23 cellular contexts compared by ENCODE assay signal in the genomic region with DNA sequence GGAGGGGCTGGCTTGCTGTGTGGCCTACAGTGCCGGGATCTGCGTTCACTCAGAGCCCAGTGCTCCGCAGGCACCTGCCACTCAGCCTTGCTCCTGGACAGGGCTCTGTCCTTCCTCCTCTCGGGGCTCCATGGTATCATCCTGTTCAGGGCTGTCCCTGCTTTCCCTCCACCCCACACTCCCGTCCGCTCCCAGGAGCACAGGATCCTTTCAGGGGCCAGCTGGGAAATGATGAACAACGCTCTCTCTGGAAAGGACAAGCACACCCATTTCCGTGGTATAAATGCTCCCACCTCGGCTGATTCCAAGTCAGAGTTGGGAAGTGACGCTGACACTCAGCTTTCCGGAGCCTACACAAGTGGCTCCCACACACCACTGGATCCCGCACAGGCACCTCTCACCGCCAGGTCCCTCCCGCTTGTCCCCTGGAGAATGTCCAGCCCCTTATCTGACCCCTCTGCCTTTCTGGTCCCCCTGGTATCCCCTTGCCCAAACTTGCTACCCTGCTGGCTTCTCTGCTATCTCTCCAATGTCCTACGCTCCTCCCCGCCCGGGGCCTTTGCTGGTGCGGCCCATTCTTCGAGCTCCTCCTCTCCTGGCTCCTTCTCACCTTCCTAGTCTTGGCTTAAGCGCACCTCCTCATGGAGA. TPM values are rescaled to one million over a fixed set of nuclear protein-coding genes. Genes with fewer than 3 reads are reported as not detected.
DNase-seq lines count a peak whose midpoint lies in the region; ATAC-seq and TF ChIP-seq lines count a peak whose summit lies in the region.
"Had no signal": no experiment of that assay in that cellular context is flagged by ENCODE, and none has a peak within 500 bp of the region (broad histone marks: within the 10 kb centered on the region; RNA-seq: fewer than 3 reads in every experiment).

No MANE protein-coding gene starts in this region.

- peak overlapping the region; percentile 70 to 77 (median 74) for H3K27ac ChIP-seq in upper lobe of left lung
- H3K27ac ChIP-seq: 22Rv1; BLaER1 treated with 17β-estradiol and CSF1 and Interleukin-3, amounts not matched to agents 10 nM and 100 nM; SJCRH30; tibial nerve had no signal

- H3K4me3 Mint-ChIP-seq in neural crest cell, result no peak overlapping the region
- H3K4me3 Mint-ChIP-seq: activated CD8-positive, alpha-beta T cell treated with anti-CD3 and anti-CD28 coated beads, Interleukin-2, amount 10 ng/mL, durations not matched to agents 7 days and 5 days; activated naive CD4-positive, alpha-beta T cell treated with anti-CD3 and anti-CD28 coated beads for 36 hours; central memory CD8-positive, alpha-beta T cell; naive thymus-derived CD8-positive, alpha-beta T cell had no signal

- H3K4me1 ChIP-seq in upper lobe of left lung, result peaks cover 12 to 39% (median 25%) of the 10 kb centered on the region in 4 donors
- H3K4me1 ChIP-seq: BLaER1 treated with 17β-estradiol and CSF1 and Interleukin-3, amounts not matched to agents 10 nM and 100 nM had no signal

- peak in 3 of 4 donors; percentile 85 to 93 (median 89) for TF ChIP-seq EP300 in upper lobe of left lung (IDR thresholded peaks at IDR 0.05)

- DNase-seq in NCI-H2029 treated with DMSO at 0.1 percent for 48 hours (lab: John Stamatoyannopoulos, UW) (peak; percentile 19), NCI-H2029 (lab: John Stamatoyannopoulos, UW) (no peak), left cardiac atrium (peak; percentile 68), neural crest cell (ENCODE audit: low read depth, low spot score) (no peak), upper lobe of left lung (peak in 1 of 2 donors; percentile 31), DMS114 treated with DMSO at 0.1 percent for 48 hours (lab: John Stamatoyannopoulos, UW; ENCODE audit: unreplicated experiment) (no peak), superior temporal gyrus (ENCODE audit: extremely low spot score) (no peak), cortex of kidney (lab: John Stamatoyannopoulos, UW) (no peak)
- DNase-seq: activated CD4-positive, alpha-beta T cell treated with anti-CD3 and anti-CD28 coated beads for 4 hours; activated CD8-positive, alpha-beta T cell treated with anti-CD3 and anti-CD28 coated beads, Interleukin-2, amount 10 ng/mL, durations not matched to agents 7 days and 5 days; activated naive CD4-positive, alpha-beta T cell treated with anti-CD3 and anti-CD28 coated beads for 36 hours; NCI-H1048; retina; stimulated activated CD8-positive, alpha-beta memory T cell treated with anti-CD3 and anti-CD28 coated beads, Interleukin-4, amount 100 ng/mL, for 48 hours; SW 1271 had no signal

- no peaks in the 10 kb centered on the region for H3K4me1 Mint-ChIP-seq in neural crest cell
- H3K4me1 Mint-ChIP-seq: central memory CD8-positive, alpha-beta T cell; naive thymus-derived CD8-positive, alpha-beta T cell had no signal

- peak overlapping the region; percentile 62 for H3K27ac Mint-ChIP-seq in neural crest cell (ENCODE audit: unreplicated experiment)
- H3K27ac Mint-ChIP-seq: activated CD8-positive, alpha-beta T cell treated with anti-CD3 and anti-CD28 coated beads, Interleukin-2, amount 10 ng/mL, durations not matched to agents 7 days and 5 days; activated naive CD4-positive, alpha-beta T cell treated with anti-CD3 and anti-CD28 coated beads for 36 hours had no signal

- TF ChIP-seq CTCF in neural crest cell (conservative IDR thresholded peaks at IDR 0.05), result no peak
- no peak for TF ChIP-seq CTCF in upper lobe of left lung (IDR thresholded peaks at IDR 0.05)

- H3K36me3 ChIP-seq in upper lobe of left lung, result no peaks in the 10 kb centered on the region
- H3K36me3 ChIP-seq: BLaER1 treated with 17β-estradiol and CSF1 and Interleukin-3, amounts not matched to agents 10 nM and 100 nM; SJCRH30; tibial nerve had no signal

- no peak for TF ChIP-seq POLR2A in upper lobe of left lung (IDR thresholded peaks at IDR 0.05)

- ATAC-seq in left cardiac atrium (peak in 1 of 2 donors; percentile 24), upper lobe of left lung (ENCODE audit: low FRiP score in 2 of 2) (no peak)
- ATAC-seq: activated CD8-positive, alpha-beta T cell treated with anti-CD3 and anti-CD28 coated beads, Interleukin-2, amount 10 ng/mL, durations not matched to agents 7 days and 5 days; HCT116; K562; naive thymus-derived CD8-positive, alpha-beta T cell had no signal

- no peaks in the 10 kb centered on the region for H3K9me3 ChIP-seq in upper lobe of left lung
- H3K9me3 ChIP-seq: BLaER1 treated with 17β-estradiol and CSF1 and Interleukin-3, amounts not matched to agents 10 nM and 100 nM; SJCRH30; tibial nerve had no signal

- no peaks in the 10 kb centered on the region for H3K36me3 Mint-ChIP-seq in neural crest cell (ENCODE audit: low read depth)
- H3K36me3 Mint-ChIP-seq: naive thymus-derived CD8-positive, alpha-beta T cell had no signal

- WGBS in upper lobe of left lung, 2 donors, result 65 to 73% methylated on average over 18 to 20 of the region's 20 CpGs

- H3K4me3 ChIP-seq in upper lobe of left lung, result no peak overlapping the region
- H3K4me3 ChIP-seq: BLaER1 treated with 17β-estradiol and CSF1 and Interleukin-3, amounts not matched to agents 10 nM and 100 nM; K562; SJCRH30; tibial nerve had no signal

- H3K9me3 Mint-ChIP-seq in neural crest cell, result no peaks in the 10 kb centered on the region
- H3K9me3 Mint-ChIP-seq: activated naive CD4-positive, alpha-beta T cell treated with anti-CD3 and anti-CD28 coated beads for 36 hours; central memory CD8-positive, alpha-beta T cell; naive thymus-derived CD8-positive, alpha-beta T cell had no signal

- intact Hi-C loops in left cardiac atrium (cut with DNase I), result no loop called here

- H3K27me3 ChIP-seq in upper lobe of left lung, result no peaks in the 10 kb centered on the region
- H3K27me3 ChIP-seq: BLaER1 treated with 17β-estradiol and CSF1 and Interleukin-3, amounts not matched to agents 10 nM and 100 nM; SJCRH30 had no signal

- peaks cover 59% of the 10 kb centered on the region for H3K27me3 Mint-ChIP-seq in neural crest cell (ENCODE audit: low read depth)

RNA-seq across cellular contexts. Expression of a gene that starts 21.3 kb away (rescaled TPM):
- total RNA-seq in left cardiac atrium (1 to 10 TPM; 4.6 to 6.0 TPM), neural crest cell (0.07 TPM in 1 of 2 replicates, not detected in the other), upper lobe of left lung (1 to 10 TPM in 5 of 6 donors, under 1 TPM in 1; 0.76 to 7.3 (median 1.5) TPM)
- total RNA-seq: activated CD8-positive, alpha-beta T cell treated with anti-CD3 and anti-CD28 coated beads, Interleukin-2, amount 10 ng/mL, durations not matched to agents 7 days and 5 days; activated naive CD4-positive, alpha-beta T cell treated with anti-CD3 and anti-CD28 coated beads for 36 hours; K562; naive thymus-derived CD8-positive, alpha-beta T cell had no signal

Comparison
In these comparisons a context has a peak if more than half of its experiments do, and no peak if none do; other contexts are left out.
1. DNase-seq: peak in NCI-H2029 treated with DMSO at 0.1 percent for 48 hours (single experiment) and left cardiac atrium (single experiment); none in NCI-H2029 (single experiment), neural crest cell (single experiment), DMS114 treated with DMSO at 0.1 percent for 48 hours (single experiment), superior temporal gyrus (single experiment) and cortex of kidney (single experiment).